27 cellular contexts compared by ENCODE assay signal in genomic region chr2:149320362-149320761, GRCh38. TPM values are rescaled to one million over a fixed set of nuclear protein-coding genes. Genes with fewer than 3 reads are reported as not detected.
"Had no signal": no experiment of that assay in that cellular context is flagged by ENCODE, and none has a peak within 500 bp of the region (broad histone marks: within the 10 kb centered on the region; RNA-seq: fewer than 3 reads in every experiment).

No MANE protein-coding gene starts in this region.

- H3K4me1 Mint-ChIP-seq: IgD-negative memory B cell had no signal

- H3K36me3 ChIP-seq: ascending aorta, SJCRH30 had no signal

- H3K4me3 Mint-ChIP-seq: activated CD8-positive, alpha-beta T cell treated with anti-CD3 and anti-CD28 coated beads, Interleukin-2, amount 10 ng/mL, durations not matched to agents 7 days and 5 days; IgD-negative memory B cell; T-helper 1 cell treated with Interleukin-12 subunit alpha and Interleukin-12 subunit beta and Interleukin-4 antibody, amounts not matched to agents 30 μg/mL and 1 μg/mL, for 36 hours had no signal

- H3K9me3 Mint-ChIP-seq: T-helper 1 cell treated with Interleukin-12 subunit alpha and Interleukin-12 subunit beta and Interleukin-4 antibody, amounts not matched to agents 30 μg/mL and 1 μg/mL, for 36 hours had no signal

- H3K4me1 ChIP-seq: ascending aorta, body of pancreas, SJCRH30 had no signal

- H3K4me3 ChIP-seq: ascending aorta, body of pancreas, SJCRH30 had no signal

- ATAC-seq: activated CD8-positive, alpha-beta T cell treated with anti-CD3 and anti-CD28 coated beads, Interleukin-2, amount 10 ng/mL, durations not matched to agents 7 days and 5 days; body of pancreas; Panc1; Right ventricle myocardium inferior; SK-N-SH treated with all-trans-retinoic acid at 6 μM for 48 hours had no signal

- H3K27ac Mint-ChIP-seq: activated CD8-positive, alpha-beta T cell treated with anti-CD3 and anti-CD28 coated beads, Interleukin-2, amount 10 ng/mL, durations not matched to agents 7 days and 5 days; IgD-negative memory B cell; T-helper 1 cell treated with Interleukin-12 subunit alpha and Interleukin-12 subunit beta and Interleukin-4 antibody, amounts not matched to agents 30 μg/mL and 1 μg/mL, for 36 hours had no signal

- H3K36me3 Mint-ChIP-seq: IgD-negative memory B cell had no signal

- H3K27me3 ChIP-seq: ascending aorta, body of pancreas, SJCRH30 had no signal

- DNase-seq: activated CD4-positive, alpha-beta T cell treated with anti-CD3 and anti-CD28 coated beads for 48 hours; activated CD4-positive, alpha-beta T cell treated with anti-CD3 and anti-CD28 coated beads, Interleukin-2, amount 50 U/mL, for 4 hours; activated CD4-positive, CD25-positive, alpha-beta regulatory T cell treated with anti-CD3 and anti-CD28 coated beads, Interleukin-2, amount 50 U/mL, for 72 hours; activated CD8-positive, alpha-beta memory T cell treated with anti-CD3 and anti-CD28 coated beads, Interleukin-2, amount 50 U/mL, for 48 hours; activated CD8-positive, alpha-beta T cell treated with anti-CD3 and anti-CD28 coated beads, Interleukin-2, amount 10 ng/mL, durations not matched to agents 7 days and 5 days; activated naive CD4-positive, alpha-beta T cell treated with anti-CD3 and anti-CD28 coated beads, Interleukin-2, amount 50 U/mL, for 16 hours; activated T-cell treated with anti-CD3 and anti-CD28 coated beads, Interleukin-2, amount 50 U/mL, for 1 hour; body of pancreas; KG1; MV-4-11; NCI-H1092 treated with DMSO at 0.1 percent for 48 hours; NCI-H1417 treated with DMSO at 0.1 percent for 48 hours; NCI-H1694 treated with DMSO at 0.1 percent for 48 hours; NCI-H2029 treated with DMSO at 0.1 percent for 48 hours; NCI-H345; NCI-H510A; NCI-H526 treated with DMSO at 0.1 percent for 48 hours; NK-92 treated with Interleukin-12 subunit alpha and Interleukin-12 subunit beta, amount 100 ng/mL, for 24 hours; OCI-M1; RPMI8226; SJCRH30 had no signal

- H3K9me3 ChIP-seq: ascending aorta, body of pancreas had no signal

- H3K27ac ChIP-seq: ascending aorta, body of pancreas, SJCRH30 had no signal

RNA-seq across cellular contexts. Expression of gene LYPD6, which starts 10.0 kb away (rescaled TPM):
- total RNA-seq: activated CD8-positive, alpha-beta T cell treated with anti-CD3 and anti-CD28 coated beads, Interleukin-2, amount 10 ng/mL, durations not matched to agents 7 days and 5 days had no signal
- polyA plus RNA-seq: IgD-negative memory B cell had no signal
